ENCODE assay signal across 13 cellular contexts in genomic region chr18:12005542-12006487, GRCh38. TPM values are rescaled to one million over a fixed set of nuclear protein-coding genes. Genes with fewer than 3 reads are reported as not detected.
A peak's percentile ranks its signal among the peaks of the same experiment; 100 is the strongest.
DNase-seq lines count a peak whose midpoint lies in the region; ATAC-seq lines count a peak whose summit lies in the region.
"Had no signal": no experiment of that assay in that cellular context is flagged by ENCODE, and none has a peak within 500 bp of the region (broad histone marks: within the 10 kb centered on the region; RNA-seq: fewer than 3 reads in every experiment).

No MANE protein-coding gene starts in this region.

- DNase-seq in sciatic nerve (ENCODE audit: low spot score) (no peak), HCEC 1CT (no peak), GM19240 (ENCODE audit: insufficient read length, low spot score) (no peak), KG1 (lab: John Stamatoyannopoulos, UW) (no peak)
- DNase-seq: activated CD8-positive, alpha-beta T cell treated with anti-CD3 and anti-CD28 coated beads, Interleukin-2, amount 10 ng/mL, durations not matched to agents 7 days and 5 days; Caco-2; endodermal cell; nephron progenitor cell; T-cell had no signal

- peak; percentile 58 for ATAC-seq in GM18873 (IDR thresholded peaks at IDR 0.05; ENCODE audit: low FRiP score, unreplicated experiment)
- ATAC-seq in HG03175 (IDR thresholded peaks at IDR 0.05; ENCODE audit: unreplicated experiment) = peak; percentile 58
- peak; percentile 87 for ATAC-seq in esophagus mucosa
- peak; percentile 61 for ATAC-seq in sciatic nerve
- ATAC-seq in GM21360 (IDR thresholded peaks at IDR 0.05; ENCODE audit: unreplicated experiment) = no peak
- ATAC-seq: activated CD8-positive, alpha-beta T cell treated with anti-CD3 and anti-CD28 coated beads, Interleukin-2, amount 10 ng/mL, durations not matched to agents 7 days and 5 days; T-cell had no signal

- intact Hi-C loops in sciatic nerve (cut with DNase I) = no loop called here

RNA-seq across cellular contexts. Expression of gene IMPA2, which starts 24.5 kb away (rescaled TPM):
- total RNA-seq in esophagus mucosa (140 TPM), sciatic nerve (15.8 TPM)
